In genomic region chr9:115524467-115525059, GRCh38 we compare ENCODE assay signal across 9 cellular contexts.
A peak's percentile ranks its signal among the peaks of the same experiment; 100 is the strongest.
DNase-seq lines count a peak whose midpoint lies in the region; ATAC-seq and TF ChIP-seq lines count a peak whose summit lies in the region.
"Had no signal": no experiment of that assay in that cellular context is flagged by ENCODE, and none has a peak within 500 bp of the region (broad histone marks: within the 10 kb centered on the region; RNA-seq: fewer than 3 reads in every experiment).

No MANE protein-coding gene starts in this region.

- H3K36me3 ChIP-seq in right lobe of liver (no peaks in the 10 kb centered on the region), uterus (no peaks in the 10 kb centered on the region)

- H3K27ac ChIP-seq in right lobe of liver (no peak overlapping the region), uterus (peak overlapping the region; percentile 13 to 43)

- DNase-seq in NCI-H187 treated with DMSO at 0.1 percent for 48 hours (lab: John Stamatoyannopoulos, UW) (peak; percentile 8), NCI-H187 (lab: John Stamatoyannopoulos, UW) (no peak), NOMO-1 treated with DMSO at 0.1 percent for 48 hours (lab: John Stamatoyannopoulos, UW; ENCODE audit: unreplicated experiment) (peak; percentile 32), choroid plexus epithelial cell (ENCODE audit: low read depth) (peak; percentile 81), right lobe of liver (no peak), uterus (peak; percentile 20 to 49)
- DNase-seq in effector CD4-positive, alpha-beta T cell = no peak
- DNase-seq: activated naive CD8-positive, alpha-beta T cell treated with anti-CD3 and anti-CD28 coated beads, Interleukin-2, amount 10 ng/mL, durations not matched to agents 7 days and 5 days had no signal

- ATAC-seq in HG03196 (IDR thresholded peaks at IDR 0.05; ENCODE audit: unreplicated experiment) (peak; percentile 53), right lobe of liver (peak; percentile 79 to 88 (median 82))

- 33% methylated on average over 3 of the region's 3 CpGs for WGBS in right lobe of liver (ENCODE audit: insufficient coverage, low coverage, low lambda C conversion rate, missing lambda C conversion rate)

- TF ChIP-seq POLR2A in right lobe of liver (IDR thresholded peaks at IDR 0.05) (no peak), uterus (IDR thresholded peaks at IDR 0.05) (no peak)

- TF ChIP-seq CTCF in choroid plexus epithelial cell (conservative IDR thresholded peaks at IDR 0.05; ENCODE audit: low read depth, low read length) = peak; percentile 82
- TF ChIP-seq CTCF in right lobe of liver (IDR thresholded peaks at IDR 0.05) = peak; percentile 61 to 77 (median 66)
- peak; percentile 75 to 80 (median 76) for TF ChIP-seq CTCF in uterus (IDR thresholded peaks at IDR 0.05)

- intact Hi-C loops in right lobe of liver (cut with DNase I) = no loop called here
- intact Hi-C loops in uterus (cut with DNase I; ENCODE audit: low total_unique reads) = no loop called here

- H3K4me3 ChIP-seq in choroid plexus epithelial cell (ENCODE audit: low read depth, low read length) = no peak overlapping the region
- H3K4me3 ChIP-seq in right lobe of liver = no peak overlapping the region
- no peak overlapping the region for H3K4me3 ChIP-seq in uterus

- H3K4me1 ChIP-seq in right lobe of liver (no peaks in the 10 kb centered on the region), uterus (peaks cover 0 to 4% of the 10 kb centered on the region in 2 donors)

- no peaks in the 10 kb centered on the region for H3K27me3 ChIP-seq in right lobe of liver
- no peaks in the 10 kb centered on the region for H3K27me3 ChIP-seq in uterus

- H3K9me3 ChIP-seq in right lobe of liver (no peaks in the 10 kb centered on the region), uterus (no peaks in the 10 kb centered on the region)

Comparison
In these comparisons a context has a peak if more than half of its experiments do, and no peak if none do; other contexts are left out.
1. DNase-seq: peak in NCI-H187 treated with DMSO at 0.1 percent for 48 hours (single experiment), NOMO-1 treated with DMSO at 0.1 percent for 48 hours (single experiment), choroid plexus epithelial cell (single experiment) and uterus (2 of 2); none in NCI-H187 (0 of 2), right lobe of liver (0 of 3) and effector CD4-positive, alpha-beta T cell (single experiment).
2. H3K27ac ChIP-seq: peak in uterus (2 of 2); none in right lobe of liver (0 of 3).
3. Peak in every context shown above with its lines, with median percentiles within 50 percentile points of each other: CTCF ChIP-seq.